In the genomic region with DNA sequence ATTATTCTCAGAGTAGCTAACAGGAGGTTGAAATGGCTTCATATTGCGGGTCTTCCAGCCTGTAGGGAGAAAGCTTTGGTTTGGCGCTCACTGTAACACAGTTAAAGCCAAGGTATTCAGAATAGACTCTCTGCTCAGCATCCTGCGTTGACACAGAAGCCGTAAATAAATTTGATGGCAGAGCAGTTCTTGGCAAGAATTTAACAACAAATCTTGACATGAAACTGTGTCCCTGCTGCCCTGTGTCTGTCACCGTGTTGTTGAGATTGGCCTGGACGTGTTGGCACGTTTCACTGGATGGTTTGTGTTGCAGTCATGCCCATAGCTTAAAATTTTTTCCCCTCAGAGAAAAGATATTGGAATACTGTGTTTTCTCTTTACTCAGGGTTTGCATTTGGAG, we compare ENCODE assay signal across 30 cellular contexts.
"Had no signal": no experiment of that assay in that cellular context is flagged by ENCODE, and none has a peak within 500 bp of the region (broad histone marks: within the 10 kb centered on the region; RNA-seq: fewer than 3 reads in every experiment).

No MANE protein-coding gene starts in this region.

- H3K9me3 ChIP-seq: adrenal gland, ascending aorta, gastroesophageal sphincter, mucosa of descending colon, thyroid gland, upper lobe of left lung, vagina had no signal

- FAIRE-seq: endothelial cell of umbilical vein, kidney had no signal

- H3K27ac ChIP-seq: adrenal gland, ascending aorta, cardiac muscle cell, gastroesophageal sphincter, skin epidermis, thyroid gland, upper lobe of left lung, vagina, WERI-Rb-1 had no signal

- DNase-seq: activated CD4-positive, alpha-beta T cell treated with anti-CD3 and anti-CD28 coated beads for 48 hours; activated CD4-positive, alpha-beta T cell treated with anti-CD3 and anti-CD28 coated beads, Interleukin-2, amount 50 U/mL, for 48 hours; activated CD8-positive, alpha-beta memory T cell treated with anti-CD3 and anti-CD28 coated beads for 24 hours; activated effector memory CD4-positive, alpha-beta T cell treated with anti-CD3 and anti-CD28 coated beads, Interleukin-2, amount 50 U/mL, for 16 hours; activated naive CD4-positive, alpha-beta T cell treated with anti-CD3 and anti-CD28 coated beads for 36 hours; activated naive CD8-positive, alpha-beta T cell treated with anti-CD3 and anti-CD28 coated beads for 36 hours; activated T-cell treated with anti-CD3 and anti-CD28 coated beads, Interleukin-2, amount 50 U/mL, for 1 hour; adrenal gland; hypothalamus; immature natural killer cell; kidney; mesendoderm; mucosa of descending colon; stimulated activated CD4-positive, alpha-beta T cell treated with anti-CD3 and anti-CD28 coated beads, Interleukin-4, amount 100 ng/mL, for 24 hours; T-helper 1 cell; thyroid gland; upper lobe of left lung; WERI-Rb-1 had no signal

- H3K36me3 ChIP-seq: adrenal gland, ascending aorta, cardiac muscle cell, gastroesophageal sphincter, thyroid gland, upper lobe of left lung, vagina, WERI-Rb-1 had no signal

- H3K4me3 ChIP-seq: adrenal gland, ascending aorta, cardiac muscle cell, gastroesophageal sphincter, lung, mucosa of descending colon, skin epidermis, thyroid gland, upper lobe of left lung, vagina had no signal

- ATAC-seq: activated CD4-positive, CD25-positive, alpha-beta regulatory T cell treated with anti-CD3 and anti-CD28 coated beads, Interleukin-2, amount 50 U/mL, for 24 hours; gastroesophageal sphincter; left lobe of liver; mucosa of descending colon; natural killer cell treated with Interleukin-12 subunit alpha and Interleukin-12 subunit beta and Interleukin-15 and Interleukin-18, amount 100 ng/mL, for 72 hours; sciatic nerve; stimulated activated effector memory CD8-positive, alpha-beta T cell treated with anti-CD3 and anti-CD28 coated beads, Interleukin-12 subunit alpha, Interleukin-12 subunit beta, amount 100 ng/mL, for 72 hours had no signal

- H3K27me3 ChIP-seq: adrenal gland, ascending aorta, cardiac muscle cell, gastroesophageal sphincter, thyroid gland, upper lobe of left lung, vagina had no signal

- H3K4me1 ChIP-seq: adrenal gland, upper lobe of left lung, vagina had no signal
